ENCODE assay signal across 1 cellular context in the genomic region with DNA sequence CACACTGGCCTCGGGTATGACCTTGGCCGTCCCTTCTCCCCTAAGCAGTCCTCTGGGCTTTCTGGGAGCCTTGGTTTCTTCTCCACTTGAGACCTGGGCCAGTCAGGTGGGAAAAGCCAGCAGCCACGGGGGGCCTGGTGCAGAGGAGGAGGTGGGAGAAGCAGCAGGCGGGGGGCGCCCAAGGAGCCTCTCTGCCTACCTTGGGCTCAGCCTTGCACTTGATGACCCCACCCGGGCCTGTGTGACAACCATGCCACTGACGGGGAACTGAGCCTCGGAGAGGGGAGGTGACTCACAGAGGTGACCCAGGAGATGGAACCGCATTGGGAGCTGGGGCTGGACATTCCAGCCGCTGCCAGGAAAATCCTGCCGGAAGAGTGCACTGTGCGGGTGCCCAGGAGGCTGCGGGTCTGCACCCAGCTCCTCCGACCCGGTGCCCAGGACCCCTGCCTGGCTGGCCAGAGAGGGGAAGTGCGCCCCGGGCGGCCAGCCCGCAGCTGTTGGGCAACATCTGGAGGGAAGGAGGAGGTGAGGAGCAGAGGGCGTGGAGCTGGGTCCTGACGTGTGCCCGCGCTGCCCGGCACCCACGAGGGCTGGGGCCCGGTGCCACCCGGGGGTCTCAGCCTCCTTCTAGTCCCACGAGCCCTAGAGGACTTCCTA.
A peak's percentile ranks its signal among the peaks of the same experiment; 100 is the strongest.
TF ChIP-seq lines count a peak whose summit lies in the region.

No MANE protein-coding gene starts in this region.

TF ChIP-seq in HepG2, 621 proteins besides CTCF, POLR2A, EP300 and RAD21 (continued from another document and continues in another):
- TF ChIP-seq, protein P1, sequence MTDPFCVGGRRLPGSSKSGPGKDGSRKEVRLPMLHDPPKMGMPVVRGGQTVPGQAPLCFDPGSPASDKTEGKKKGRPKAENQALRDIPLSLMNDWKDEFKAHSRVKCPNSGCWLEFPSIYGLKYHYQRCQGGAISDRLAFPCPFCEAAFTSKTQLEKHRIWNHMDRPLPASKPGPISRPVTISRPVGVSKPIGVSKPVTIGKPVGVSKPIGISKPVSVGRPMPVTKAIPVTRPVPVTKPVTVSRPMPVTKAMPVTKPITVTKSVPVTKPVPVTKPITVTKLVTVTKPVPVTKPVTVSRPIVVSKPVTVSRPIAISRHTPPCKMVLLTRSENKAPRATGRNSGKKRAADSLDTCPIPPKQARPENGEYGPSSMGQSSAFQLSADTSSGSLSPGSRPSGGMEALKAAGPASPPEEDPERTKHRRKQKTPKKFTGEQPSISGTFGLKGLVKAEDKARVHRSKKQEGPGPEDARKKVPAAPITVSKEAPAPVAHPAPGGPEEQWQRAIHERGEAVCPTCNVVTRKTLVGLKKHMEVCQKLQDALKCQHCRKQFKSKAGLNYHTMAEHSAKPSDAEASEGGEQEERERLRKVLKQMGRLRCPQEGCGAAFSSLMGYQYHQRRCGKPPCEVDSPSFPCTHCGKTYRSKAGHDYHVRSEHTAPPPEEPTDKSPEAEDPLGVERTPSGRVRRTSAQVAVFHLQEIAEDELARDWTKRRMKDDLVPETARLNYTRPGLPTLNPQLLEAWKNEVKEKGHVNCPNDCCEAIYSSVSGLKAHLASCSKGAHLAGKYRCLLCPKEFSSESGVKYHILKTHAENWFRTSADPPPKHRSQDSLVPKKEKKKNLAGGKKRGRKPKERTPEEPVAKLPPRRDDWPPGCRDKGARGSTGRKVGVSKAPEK (CRISPR knock-in tag; IDR thresholded peaks at IDR 0.05; ENCODE audit: borderline replicate concordance) = no peak; the same call in 1 of the 2 replicates
- peak; percentile 75; the same call in 1 of the 2 replicates for TF ChIP-seq ZNF605 (CRISPR knock-in tag; IDR thresholded peaks at IDR 0.05)
- TF ChIP-seq SAP130 (CRISPR knock-in tag; IDR thresholded peaks at IDR 0.05; ENCODE audit: low read depth) = peak; percentile 21; the same call in 1 of the 2 replicates
- peak; percentile 23; the same call in 1 of the 2 replicates for TF ChIP-seq HNF4A (CRISPR knock-in tag; IDR thresholded peaks at IDR 0.05)
- TF ChIP-seq, protein P2, sequence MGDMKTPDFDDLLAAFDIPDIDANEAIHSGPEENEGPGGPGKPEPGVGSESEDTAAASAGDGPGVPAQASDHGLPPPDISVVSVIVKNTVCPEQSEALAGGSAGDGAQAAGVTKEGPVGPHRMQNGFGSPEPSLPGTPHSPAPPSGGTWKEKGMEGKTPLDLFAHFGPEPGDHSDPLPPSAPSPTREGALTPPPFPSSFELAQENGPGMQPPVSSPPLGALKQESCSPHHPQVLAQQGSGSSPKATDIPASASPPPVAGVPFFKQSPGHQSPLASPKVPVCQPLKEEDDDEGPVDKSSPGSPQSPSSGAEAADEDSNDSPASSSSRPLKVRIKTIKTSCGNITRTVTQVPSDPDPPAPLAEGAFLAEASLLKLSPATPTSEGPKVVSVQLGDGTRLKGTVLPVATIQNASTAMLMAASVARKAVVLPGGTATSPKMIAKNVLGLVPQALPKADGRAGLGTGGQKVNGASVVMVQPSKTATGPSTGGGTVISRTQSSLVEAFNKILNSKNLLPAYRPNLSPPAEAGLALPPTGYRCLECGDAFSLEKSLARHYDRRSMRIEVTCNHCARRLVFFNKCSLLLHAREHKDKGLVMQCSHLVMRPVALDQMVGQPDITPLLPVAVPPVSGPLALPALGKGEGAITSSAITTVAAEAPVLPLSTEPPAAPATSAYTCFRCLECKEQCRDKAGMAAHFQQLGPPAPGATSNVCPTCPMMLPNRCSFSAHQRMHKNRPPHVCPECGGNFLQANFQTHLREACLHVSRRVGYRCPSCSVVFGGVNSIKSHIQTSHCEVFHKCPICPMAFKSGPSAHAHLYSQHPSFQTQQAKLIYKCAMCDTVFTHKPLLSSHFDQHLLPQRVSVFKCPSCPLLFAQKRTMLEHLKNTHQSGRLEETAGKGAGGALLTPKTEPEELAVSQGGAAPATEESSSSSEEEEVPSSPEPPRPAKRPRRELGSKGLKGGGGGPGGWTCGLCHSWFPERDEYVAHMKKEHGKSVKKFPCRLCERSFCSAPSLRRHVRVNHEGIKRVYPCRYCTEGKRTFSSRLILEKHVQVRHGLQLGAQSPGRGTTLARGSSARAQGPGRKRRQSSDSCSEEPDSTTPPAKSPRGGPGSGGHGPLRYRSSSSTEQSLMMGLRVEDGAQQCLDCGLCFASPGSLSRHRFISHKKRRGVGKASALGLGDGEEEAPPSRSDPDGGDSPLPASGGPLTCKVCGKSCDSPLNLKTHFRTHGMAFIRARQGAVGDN (CRISPR knock-in tag; IDR thresholded peaks at IDR 0.05) = peak; percentile 68
- TF ChIP-seq, protein P3, sequence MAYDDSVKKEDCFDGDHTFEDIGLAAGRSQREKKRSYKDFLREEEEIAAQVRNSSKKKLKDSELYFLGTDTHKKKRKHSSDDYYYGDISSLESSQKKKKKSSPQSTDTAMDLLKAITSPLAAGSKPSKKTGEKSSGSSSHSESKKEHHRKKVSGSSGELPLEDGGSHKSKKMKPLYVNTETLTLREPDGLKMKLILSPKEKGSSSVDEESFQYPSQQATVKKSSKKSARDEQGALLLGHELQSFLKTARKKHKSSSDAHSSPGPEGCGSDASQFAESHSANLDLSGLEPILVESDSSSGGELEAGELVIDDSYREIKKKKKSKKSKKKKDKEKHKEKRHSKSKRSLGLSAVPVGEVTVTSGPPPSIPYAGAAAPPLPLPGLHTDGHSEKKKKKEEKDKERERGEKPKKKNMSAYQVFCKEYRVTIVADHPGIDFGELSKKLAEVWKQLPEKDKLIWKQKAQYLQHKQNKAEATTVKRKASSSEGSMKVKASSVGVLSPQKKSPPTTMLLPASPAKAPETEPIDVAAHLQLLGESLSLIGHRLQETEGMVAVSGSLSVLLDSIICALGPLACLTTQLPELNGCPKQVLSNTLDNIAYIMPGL (CRISPR knock-in tag; IDR thresholded peaks at IDR 0.05; ENCODE audit: borderline replicate concordance in 1 of 2, low read depth in 1 of 2) = peak in 1 of 2 experiments; percentile 33; a peak in 1 of 4 replicates
- TF ChIP-seq GPN1 (CRISPR knock-in tag; IDR thresholded peaks at IDR 0.05; ENCODE audit: borderline replicate concordance) = no peak
- TF ChIP-seq ETV6 (CRISPR knock-in tag; conservative IDR thresholded peaks at IDR 0.05) = no peak
- TF ChIP-seq PRPF4 (IDR thresholded peaks at IDR 0.05; ENCODE audit: low read depth, low read length, poor library complexity, severe bottlenecking) = no peak
- TF ChIP-seq, protein P4, sequence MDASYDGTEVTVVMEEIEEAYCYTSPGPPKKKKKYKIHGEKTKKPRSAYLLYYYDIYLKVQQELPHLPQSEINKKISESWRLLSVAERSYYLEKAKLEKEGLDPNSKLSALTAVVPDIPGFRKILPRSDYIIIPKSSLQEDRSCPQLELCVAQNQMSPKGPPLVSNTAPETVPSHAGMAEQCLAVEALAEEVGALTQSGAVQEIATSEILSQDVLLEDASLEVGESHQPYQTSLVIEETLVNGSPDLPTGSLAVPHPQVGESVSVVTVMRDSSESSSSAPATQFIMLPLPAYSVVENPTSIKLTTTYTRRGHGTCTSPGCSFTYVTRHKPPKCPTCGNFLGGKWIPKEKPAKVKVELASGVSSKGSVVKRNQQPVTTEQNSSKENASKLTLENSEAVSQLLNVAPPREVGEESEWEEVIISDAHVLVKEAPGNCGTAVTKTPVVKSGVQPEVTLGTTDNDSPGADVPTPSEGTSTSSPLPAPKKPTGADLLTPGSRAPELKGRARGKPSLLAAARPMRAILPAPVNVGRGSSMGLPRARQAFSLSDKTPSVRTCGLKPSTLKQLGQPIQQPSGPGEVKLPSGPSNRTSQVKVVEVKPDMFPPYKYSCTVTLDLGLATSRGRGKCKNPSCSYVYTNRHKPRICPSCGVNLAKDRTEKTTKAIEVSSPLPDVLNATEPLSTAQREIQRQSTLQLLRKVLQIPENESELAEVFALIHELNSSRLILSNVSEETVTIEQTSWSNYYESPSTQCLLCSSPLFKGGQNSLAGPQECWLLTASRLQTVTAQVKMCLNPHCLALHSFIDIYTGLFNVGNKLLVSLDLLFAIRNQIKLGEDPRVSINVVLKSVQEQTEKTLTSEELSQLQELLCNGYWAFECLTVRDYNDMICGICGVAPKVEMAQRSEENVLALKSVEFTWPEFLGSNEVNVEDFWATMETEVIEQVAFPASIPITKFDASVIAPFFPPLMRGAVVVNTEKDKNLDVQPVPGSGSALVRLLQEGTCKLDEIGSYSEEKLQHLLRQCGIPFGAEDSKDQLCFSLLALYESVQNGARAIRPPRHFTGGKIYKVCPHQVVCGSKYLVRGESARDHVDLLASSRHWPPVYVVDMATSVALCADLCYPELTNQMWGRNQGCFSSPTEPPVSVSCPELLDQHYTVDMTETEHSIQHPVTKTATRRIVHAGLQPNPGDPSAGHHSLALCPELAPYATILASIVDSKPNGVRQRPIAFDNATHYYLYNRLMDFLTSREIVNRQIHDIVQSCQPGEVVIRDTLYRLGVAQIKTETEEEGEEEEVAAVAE (CRISPR knock-in tag; IDR thresholded peaks at IDR 0.05; ENCODE audit: borderline replicate concordance) = no peak
- no peak for TF ChIP-seq ZNF724P (CRISPR knock-in tag; IDR thresholded peaks at IDR 0.05; ENCODE audit: borderline replicate concordance)
- TF ChIP-seq MYC (CRISPR knock-in tag; IDR thresholded peaks at IDR 0.05; ENCODE audit: borderline replicate concordance) = 0 out of 2 replicates have a peak, but pooled peaks have one; percentile 32
- TF ChIP-seq TCF12 (IDR thresholded peaks at IDR 0.05) = no peak
- peak; percentile 62; the same call in 1 of the 2 replicates for TF ChIP-seq TCF12 (CRISPR knock-in tag; IDR thresholded peaks at IDR 0.05)
- no peak for TF ChIP-seq ZNF17 (CRISPR knock-in tag; IDR thresholded peaks at IDR 0.05)
- no peak; the same call in 1 of the 2 replicates for TF ChIP-seq KDM2A (CRISPR knock-in tag; IDR thresholded peaks at IDR 0.05; ENCODE audit: borderline replicate concordance, low read depth)
- TF ChIP-seq, protein P5, sequence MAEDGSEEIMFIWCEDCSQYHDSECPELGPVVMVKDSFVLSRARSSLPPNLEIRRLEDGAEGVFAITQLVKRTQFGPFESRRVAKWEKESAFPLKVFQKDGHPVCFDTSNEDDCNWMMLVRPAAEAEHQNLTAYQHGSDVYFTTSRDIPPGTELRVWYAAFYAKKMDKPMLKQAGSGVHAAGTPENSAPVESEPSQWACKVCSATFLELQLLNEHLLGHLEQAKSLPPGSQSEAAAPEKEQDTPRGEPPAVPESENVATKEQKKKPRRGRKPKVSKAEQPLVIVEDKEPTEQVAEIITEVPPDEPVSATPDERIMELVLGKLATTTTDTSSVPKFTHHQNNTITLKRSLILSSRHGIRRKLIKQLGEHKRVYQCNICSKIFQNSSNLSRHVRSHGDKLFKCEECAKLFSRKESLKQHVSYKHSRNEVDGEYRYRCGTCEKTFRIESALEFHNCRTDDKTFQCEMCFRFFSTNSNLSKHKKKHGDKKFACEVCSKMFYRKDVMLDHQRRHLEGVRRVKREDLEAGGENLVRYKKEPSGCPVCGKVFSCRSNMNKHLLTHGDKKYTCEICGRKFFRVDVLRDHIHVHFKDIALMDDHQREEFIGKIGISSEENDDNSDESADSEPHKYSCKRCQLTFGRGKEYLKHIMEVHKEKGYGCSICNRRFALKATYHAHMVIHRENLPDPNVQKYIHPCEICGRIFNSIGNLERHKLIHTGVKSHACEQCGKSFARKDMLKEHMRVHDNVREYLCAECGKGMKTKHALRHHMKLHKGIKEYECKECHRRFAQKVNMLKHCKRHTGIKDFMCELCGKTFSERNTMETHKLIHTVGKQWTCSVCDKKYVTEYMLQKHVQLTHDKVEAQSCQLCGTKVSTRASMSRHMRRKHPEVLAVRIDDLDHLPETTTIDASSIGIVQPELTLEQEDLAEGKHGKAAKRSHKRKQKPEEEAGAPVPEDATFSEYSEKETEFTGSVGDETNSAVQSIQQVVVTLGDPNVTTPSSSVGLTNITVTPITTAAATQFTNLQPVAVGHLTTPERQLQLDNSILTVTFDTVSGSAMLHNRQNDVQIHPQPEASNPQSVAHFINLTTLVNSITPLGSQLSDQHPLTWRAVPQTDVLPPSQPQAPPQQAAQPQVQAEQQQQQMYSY (CRISPR knock-in tag; IDR thresholded peaks at IDR 0.05) = no peak
- TF ChIP-seq, protein P6, sequence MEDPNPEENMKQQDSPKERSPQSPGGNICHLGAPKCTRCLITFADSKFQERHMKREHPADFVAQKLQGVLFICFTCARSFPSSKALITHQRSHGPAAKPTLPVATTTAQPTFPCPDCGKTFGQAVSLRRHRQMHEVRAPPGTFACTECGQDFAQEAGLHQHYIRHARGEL (CRISPR knock-in tag; IDR thresholded peaks at IDR 0.05) = 0 out of 2 replicates have a peak, but pooled peaks have one; percentile 73
- TF ChIP-seq SP2 (CRISPR knock-in tag; IDR thresholded peaks at IDR 0.05) = peak; percentile 2; the same call in 1 of the 2 replicates
- TF ChIP-seq BRD4 (CRISPR knock-in tag; IDR thresholded peaks at IDR 0.05) = no peak
- TF ChIP-seq HOXA3 (CRISPR knock-in tag; IDR thresholded peaks at IDR 0.05) = peak; percentile 52; the same call in 1 of the 2 replicates
- TF ChIP-seq NFE2 (CRISPR knock-in tag; IDR thresholded peaks at IDR 0.05) = no peak
- no peak for TF ChIP-seq FOXC1 (CRISPR knock-in tag; IDR thresholded peaks at IDR 0.05; ENCODE audit: borderline replicate concordance)
- TF ChIP-seq ZNF775 (CRISPR knock-in tag; IDR thresholded peaks at IDR 0.05; ENCODE audit: borderline replicate concordance) = no peak
- TF ChIP-seq HNRNPLL (IDR thresholded peaks at IDR 0.05; ENCODE audit: low read depth, low read length, poor library complexity, severe bottlenecking) = peak; percentile 55
- TF ChIP-seq, protein P7, sequence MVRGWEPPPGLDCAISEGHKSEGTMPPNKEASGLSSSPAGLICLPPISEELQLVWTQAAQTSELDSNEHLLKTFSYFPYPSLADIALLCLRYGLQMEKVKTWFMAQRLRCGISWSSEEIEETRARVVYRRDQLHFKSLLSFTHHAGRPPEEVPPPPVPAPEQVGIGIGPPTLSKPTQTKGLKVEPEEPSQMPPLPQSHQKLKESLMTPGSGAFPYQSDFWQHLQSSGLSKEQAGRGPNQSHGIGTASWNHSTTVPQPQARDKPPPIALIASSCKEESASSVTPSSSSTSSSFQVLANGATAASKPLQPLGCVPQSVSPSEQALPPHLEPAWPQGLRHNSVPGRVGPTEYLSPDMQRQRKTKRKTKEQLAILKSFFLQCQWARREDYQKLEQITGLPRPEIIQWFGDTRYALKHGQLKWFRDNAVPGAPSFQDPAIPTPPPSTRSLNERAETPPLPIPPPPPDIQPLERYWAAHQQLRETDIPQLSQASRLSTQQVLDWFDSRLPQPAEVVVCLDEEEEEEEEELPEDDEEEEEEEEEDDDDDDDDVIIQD (CRISPR knock-in tag; IDR thresholded peaks at IDR 0.05; ENCODE audit: low read depth) = no peak
- TF ChIP-seq KLF12 (CRISPR knock-in tag; IDR thresholded peaks at IDR 0.05; ENCODE audit: borderline replicate concordance) = no peak
- TF ChIP-seq FIP1L1 (IDR thresholded peaks at IDR 0.05; ENCODE audit: borderline replicate concordance, insufficient read depth, low read depth, low read length) = no peak
- TF ChIP-seq ZNF230 (CRISPR knock-in tag; IDR thresholded peaks at IDR 0.05) = no peak
- TF ChIP-seq, protein P8, sequence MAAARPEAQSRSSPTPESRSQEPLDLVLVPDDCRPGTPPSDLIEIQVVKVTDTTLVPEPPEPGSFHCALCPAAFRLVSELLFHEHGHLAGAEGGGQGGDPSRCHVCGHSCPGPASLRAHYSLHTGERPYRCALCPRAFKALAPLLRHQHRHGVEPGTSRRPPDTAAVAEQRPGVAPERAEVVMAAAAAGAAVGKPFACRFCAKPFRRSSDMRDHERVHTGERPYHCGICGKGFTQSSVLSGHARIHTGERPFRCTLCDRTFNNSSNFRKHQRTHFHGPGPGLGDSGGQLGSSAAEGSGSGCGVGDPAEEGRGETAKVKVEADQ (CRISPR knock-in tag; IDR thresholded peaks at IDR 0.05; ENCODE audit: borderline replicate concordance) = no peak
- TF ChIP-seq, protein P9, sequence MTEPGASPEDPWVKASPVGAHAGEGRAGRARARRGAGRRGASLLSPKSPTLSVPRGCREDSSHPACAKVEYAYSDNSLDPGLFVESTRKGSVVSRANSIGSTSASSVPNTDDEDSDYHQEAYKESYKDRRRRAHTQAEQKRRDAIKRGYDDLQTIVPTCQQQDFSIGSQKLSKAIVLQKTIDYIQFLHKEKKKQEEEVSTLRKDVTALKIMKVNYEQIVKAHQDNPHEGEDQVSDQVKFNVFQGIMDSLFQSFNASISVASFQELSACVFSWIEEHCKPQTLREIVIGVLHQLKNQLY (CRISPR knock-in tag; IDR thresholded peaks at IDR 0.05) = no peak
- TF ChIP-seq ZNF350 (CRISPR knock-in tag; IDR thresholded peaks at IDR 0.05; ENCODE audit: borderline replicate concordance, low read depth) = no peak
